ENCODE assay signal across 18 cellular contexts in genomic region chr10:6220418-6221191, GRCh38. TPM values are rescaled to one million over a fixed set of nuclear protein-coding genes. Genes with fewer than 3 reads are reported as not detected.
DNase-seq lines count a peak whose midpoint lies in the region; ATAC-seq, FAIRE-seq and TF ChIP-seq lines count a peak whose summit lies in the region.
"Had no signal": no experiment of that assay in that cellular context is flagged by ENCODE, and none has a peak within 500 bp of the region (broad histone marks: within the 10 kb centered on the region; RNA-seq: fewer than 3 reads in every experiment).

No MANE protein-coding gene starts in this region.

- no peak overlapping the region for H3K4me2 ChIP-seq in HepG2 (ENCODE audit: low read depth, low read length)
- H3K4me2 ChIP-seq: hepatocyte had no signal

- no peak for TF ChIP-seq RAD21 in HepG2 (CRISPR knock-in tag; IDR thresholded peaks at IDR 0.05)

- intact Hi-C loops in activated B cell treated with CpG ODN at 0.5 μM for 24 hours (cut with micrococcal nuclease) (no loop called here), HepG2 (cut with micrococcal nuclease; ENCODE audit: unreplicated experiment) (no loop called here)

- TF ChIP-seq POLR2A in HepG2 (IDR thresholded peaks at IDR 0.05; ENCODE audit: insufficient read depth in 1 of 2, low read depth in 2 of 2, low read length in 2 of 2), result no peak

- no peaks in the 10 kb centered on the region for H3K4me1 ChIP-seq in HepG2 (ENCODE audit: insufficient read depth, low read length)
- H3K4me1 ChIP-seq: upper lobe of right lung had no signal

- in situ Hi-C loops in HepG2 (cut with HindIII; ENCODE audit: extremely low pct_ligation_motif_present, low pct_unique_long_range_greater_than_20kb), result no loop called here

- ATAC-seq in activated naive CD4-positive, alpha-beta T cell treated with anti-CD3 and anti-CD28 coated beads, Interleukin-2, amount 50 U/mL, for 72 hours, result no peak
- ATAC-seq in activated B cell treated with CpG ODN at 0.5 μM for 24 hours (ENCODE audit: low read depth) (peak; percentile 75), HepG2 (no peak)
- ATAC-seq in stimulated activated naive B cell treated with anti-CD40 and anti-IgM and Interleukin-4, amounts not matched to agents 10 μg/mL and 1 μg/mL and 100 μg/mL, for 72 hours (replicated peaks), result peak; percentile 60 to 73
- ATAC-seq: Panc1, upper lobe of right lung had no signal

- H3K36me3 ChIP-seq in HepG2 (replicated peaks in 1 of 2; ENCODE audit: control insufficient read depth in 1 of 2, insufficient read depth in 2 of 2, low read length in 2 of 2), result peaks cover 53 to 72% of the 10 kb centered on the region in 2 experiments

- no peaks in the 10 kb centered on the region for H4K20me1 ChIP-seq in HepG2 (ENCODE audit: insufficient read depth, low read length)

- H3K27ac Mint-ChIP-seq in activated naive CD4-positive, alpha-beta T cell treated with anti-CD3 and anti-CD28 coated beads, Interleukin-2, amount 50 U/mL, for 72 hours, result peak overlapping the region; percentile 14 to 60
- no peak overlapping the region for H3K27ac Mint-ChIP-seq in activated B cell treated with CpG ODN at 0.5 μM for 24 hours
- H3K27ac Mint-ChIP-seq in stimulated activated naive B cell treated with anti-CD40 and anti-IgM and Interleukin-4, amounts not matched to agents 10 μg/mL and 1 μg/mL and 100 μg/mL, for 72 hours, result peak overlapping the region; percentile 38

- H3K9me3 ChIP-seq in HepG2 (ENCODE audit: low read length), result no peaks in the 10 kb centered on the region
- H3K9me3 ChIP-seq: upper lobe of right lung had no signal

- H3K27me3 Mint-ChIP-seq in activated B cell treated with CpG ODN at 0.5 μM for 24 hours, result no peaks in the 10 kb centered on the region
- H3K27me3 Mint-ChIP-seq in stimulated activated naive B cell treated with anti-CD40 and anti-IgM and Interleukin-4, amounts not matched to agents 10 μg/mL and 1 μg/mL and 100 μg/mL, for 72 hours, result no peaks in the 10 kb centered on the region

- no TSS peak for BruUV-seq in HepG2 (replicated peaks; lab: Mats Ljungman, UMichigan)

- H3K4me3 Mint-ChIP-seq in activated B cell treated with CpG ODN at 0.5 μM for 24 hours, result no peak overlapping the region
- H3K4me3 Mint-ChIP-seq in stimulated activated naive B cell treated with anti-CD40 and anti-IgM and Interleukin-4, amounts not matched to agents 10 μg/mL and 1 μg/mL and 100 μg/mL, for 72 hours, result no peak overlapping the region

- H3K27me3 ChIP-seq in HepG2 (ENCODE audit: control insufficient read depth in 1 of 2, insufficient read depth in 2 of 2, low read length in 2 of 2), result no peaks in the 10 kb centered on the region
- H3K27me3 ChIP-seq: hepatocyte, upper lobe of right lung had no signal

- no peak for TF ChIP-seq CTCF in activated B cell treated with CpG ODN at 0.5 μM for 24 hours (IDR thresholded peaks at IDR 0.05)
- TF ChIP-seq CTCF in HepG2 (CRISPR knock-in tag; IDR thresholded peaks at IDR 0.05), result no peak

- H3K79me2 ChIP-seq in HepG2 (ENCODE audit: insufficient read depth, low read length), result no peaks in the 10 kb centered on the region
- H3K79me2 ChIP-seq: hepatocyte had no signal

- H3K9ac ChIP-seq in HepG2 (ENCODE audit: insufficient read depth, low read depth, low read length), result no peak overlapping the region

- no peak overlapping the region for H2AFZ ChIP-seq in HepG2 (ENCODE audit: low read length)
- H2AFZ ChIP-seq: hepatocyte had no signal

- POLR2A ChIA-PET in activated B cell treated with CpG ODN at 0.5 μM for 24 hours (lab: Charles Lee), result interaction anchor here (0.6 to 1.5 kb wide), 4 partner anchors 13 to 127 kb away, joined by 3 to 8 read pairs (median 4); no protein-coding TSS in a partner anchor
- POLR2A ChIA-PET in HepG2 (lab: Yijun Ruan, JAX), result no interaction called here

- H3K4me3 ChIP-seq in HepG2 (replicated peaks in 1 of 3; ENCODE audit: insufficient read depth in 1 of 3, low read depth in 2 of 3, low read length in 3 of 3), result no peak overlapping the region
- H3K4me3 ChIP-seq: hepatocyte, upper lobe of right lung had no signal

- no peak overlapping the region for H3K27ac ChIP-seq in HepG2 (ENCODE audit: extremely low read length, insufficient read depth, low read length)
- H3K27ac ChIP-seq: hepatocyte, upper lobe of right lung had no signal

- CTCF ChIA-PET in activated B cell treated with CpG ODN at 0.5 μM for 24 hours (lab: Charles Lee) (interaction anchor here (1.2 to 1.6 kb wide), 2 partner anchors 18 to 181 kb away, joined by 3 to 6 read pairs; partner anchors contain the start of gene PFKFB3), HepG2 (lab: Yijun Ruan, JAX; ENCODE audit: low intra/inter-chr PET ratio, low total read pairs) (no interaction called here)

- no peaks in the 10 kb centered on the region for H3K9me3 Mint-ChIP-seq in activated naive CD4-positive, alpha-beta T cell treated with anti-CD3 and anti-CD28 coated beads, Interleukin-2, amount 50 U/mL, for 72 hours
- no peaks in the 10 kb centered on the region for H3K9me3 Mint-ChIP-seq in activated B cell treated with CpG ODN at 0.5 μM for 24 hours
- no peaks in the 10 kb centered on the region for H3K9me3 Mint-ChIP-seq in stimulated activated naive B cell treated with anti-CD40 and anti-IgM and Interleukin-4, amounts not matched to agents 10 μg/mL and 1 μg/mL and 100 μg/mL, for 72 hours

- no peak for TF ChIP-seq EP300 in HepG2 (IDR thresholded peaks at IDR 0.05; ENCODE audit: low read depth in 2 of 2, low read length in 2 of 2)
- TF ChIP-seq EP300 in HepG2 (CRISPR knock-in tag; IDR thresholded peaks at IDR 0.05; ENCODE audit: borderline replicate concordance), result no peak

- peaks cover 38 to 64% of the 10 kb centered on the region in 2 donors for H3K36me3 Mint-ChIP-seq in activated naive CD4-positive, alpha-beta T cell treated with anti-CD3 and anti-CD28 coated beads, Interleukin-2, amount 50 U/mL, for 72 hours
- H3K36me3 Mint-ChIP-seq in activated B cell treated with CpG ODN at 0.5 μM for 24 hours (ENCODE audit: low read depth), result peaks cover 91% of the 10 kb centered on the region
- peaks cover 64 to 84% of the 10 kb centered on the region in 2 donors for H3K36me3 Mint-ChIP-seq in stimulated activated naive B cell treated with anti-CD40 and anti-IgM and Interleukin-4, amounts not matched to agents 10 μg/mL and 1 μg/mL and 100 μg/mL, for 72 hours

- no peak for FAIRE-seq in HepG2 (lab: Jason Lieb, UNC)
- FAIRE-seq: GM18507 had no signal

- WGBS in HepG2 (ENCODE audit: low lambda C conversion rate), result 97% methylated on average over 21 of the region's 32 CpGs

- H3K4me1 Mint-ChIP-seq in activated B cell treated with CpG ODN at 0.5 μM for 24 hours, result peaks cover 10% of the 10 kb centered on the region
- peaks cover 6 to 12% of the 10 kb centered on the region in 2 donors for H3K4me1 Mint-ChIP-seq in stimulated activated naive B cell treated with anti-CD40 and anti-IgM and Interleukin-4, amounts not matched to agents 10 μg/mL and 1 μg/mL and 100 μg/mL, for 72 hours

- DNase-seq in activated naive CD4-positive, alpha-beta T cell treated with anti-CD3 and anti-CD28 coated beads, Interleukin-2, amount 50 U/mL, for 72 hours (ENCODE audit: low spot score in 2 of 2), result no peak
- DNase-seq in activated naive CD4-positive, alpha-beta T cell (lab: John Stamatoyannopoulos, UW), result no peak
- no peak for DNase-seq in activated B cell treated with CpG ODN at 0.5 μM for 24 hours
- no peak for DNase-seq in HepG2 (ENCODE audit: low spot score)
- no peak for DNase-seq in stimulated activated naive B cell treated with anti-CD40 and anti-IgM and Interleukin-4, amounts not matched to agents 10 μg/mL and 1 μg/mL and 100 μg/mL, for 72 hours
- no peak for DNase-seq in cerebellum (ENCODE audit: low spot score)
- DNase-seq in SKM-1 (lab: John Stamatoyannopoulos, UW; ENCODE audit: unreplicated experiment), result no peak
- no peak for DNase-seq in NCI-H2107 treated with DMSO at 0.1 percent for 48 hours (lab: John Stamatoyannopoulos, UW; ENCODE audit: unreplicated experiment)
- DNase-seq: activated CD4-positive, alpha-beta T cell treated with anti-CD3 and anti-CD28 coated beads, Interleukin-2, amount 50 U/mL, for 48 hours; GOT3; mesenchymal stem cell; NCI-H1694 treated with DMSO at 0.1 percent for 48 hours; NCI-H2227 treated with DMSO at 0.1 percent for 48 hours; NCI-H82; upper lobe of right lung had no signal

RNA-seq across cellular contexts. Expression of gene PFKFB3, which starts 17.9 kb away (rescaled TPM):
- total RNA-seq in activated naive CD4-positive, alpha-beta T cell treated with anti-CD3 and anti-CD28 coated beads, Interleukin-2, amount 50 U/mL, for 72 hours, result 100 to 1,000 TPM in 1 of 2 donors, 10 to 100 TPM in 1; 77.0 to 181 TPM
- 96.7 and 105 TPM in 2 replicates for total RNA-seq in activated B cell treated with CpG ODN at 0.5 μM for 24 hours
- total RNA-seq in HepG2 (2016; rRNA removed; fragmentation: Illumina TruSeq; extraction: Trizol), result 0.87 and 1.2 TPM in 2 replicates
- 0.18 and 0.20 TPM in 2 replicates for total RNA-seq in HepG2 (2016; cell fraction: cytosol; rRNA removed; fragmentation: Illumina TruSeq; extraction: Trizol; ENCODE audit: low read depth)
- total RNA-seq in HepG2 (2016; cell fraction: insoluble cytoplasmic fraction; rRNA removed; fragmentation: Illumina TruSeq; extraction: Trizol), result 0.36 and 0.80 TPM in 2 replicates
- total RNA-seq in HepG2 (2016; cell fraction: membrane; rRNA removed; fragmentation: Illumina TruSeq; extraction: Trizol), result 0.34 and 0.37 TPM in 2 replicates
- 0.88 and 1.3 TPM in 2 replicates for total RNA-seq in HepG2 (2016; cell fraction: nucleus; rRNA removed; fragmentation: Illumina TruSeq; extraction: Trizol)
- 10.9 and 13.3 TPM in 2 replicates for polyA plus RNA-seq in HepG2 (2011; rRNA removed)
- polyA plus RNA-seq in HepG2 (2011; cell fraction: cytosol; rRNA removed), result 3.7 and 4.8 TPM in 2 replicates
- 27.2 and 51.8 TPM in 2 replicates for polyA plus RNA-seq in HepG2 (2011; cell fraction: nucleus; rRNA removed)
- 9.2 and 16.4 TPM in 2 replicates for polyA plus RNA-seq in HepG2 (2012)
- polyA plus RNA-seq in HepG2 (2016; cell fraction: cytosol; fragmentation: Illumina TruSeq; extraction: Trizol; ENCODE audit: low read depth), result 0.06 and 0.09 TPM in 2 replicates
- 0.51 and 0.97 TPM in 2 replicates for polyA plus RNA-seq in HepG2 (2016; cell fraction: insoluble cytoplasmic fraction; fragmentation: Illumina TruSeq; extraction: Trizol; ENCODE audit: low read depth)
- polyA plus RNA-seq in HepG2 (2016; cell fraction: membrane; fragmentation: Illumina TruSeq; extraction: Trizol; ENCODE audit: low read depth), result 0.21 and 0.44 TPM in 2 replicates
- 1.6 and 4.3 TPM in 2 replicates for polyA plus RNA-seq in HepG2 (2016; cell fraction: nucleus; fragmentation: Illumina TruSeq; extraction: Trizol; ENCODE audit: insufficient read depth, low read depth)
- 10.8 and 22.0 TPM in 2 replicates for polyA minus RNA-seq in HepG2 (2011; rRNA and poly(A)+ RNA removed; ENCODE audit: low replicate concordance)
- 4.5 and 7.2 TPM in 2 replicates for polyA minus RNA-seq in HepG2 (2011; cell fraction: cytosol; rRNA and poly(A)+ RNA removed)
- polyA minus RNA-seq in HepG2 (2011; cell fraction: nucleus; rRNA and poly(A)+ RNA removed), result 12.1 and 13.3 TPM in 2 replicates
- total RNA-seq in cerebellum, result 27.0 TPM

Comparison
In these comparisons a context has a peak if more than half of its experiments do, and no peak if none do; other contexts are left out.
1. ATAC-seq: peak in activated B cell treated with CpG ODN at 0.5 μM for 24 hours (single experiment) and stimulated activated naive B cell treated with anti-CD40 and anti-IgM and Interleukin-4, amounts not matched to agents 10 μg/mL and 1 μg/mL and 100 μg/mL, for 72 hours (2 of 2); none in activated naive CD4-positive, alpha-beta T cell treated with anti-CD3 and anti-CD28 coated beads, Interleukin-2, amount 50 U/mL, for 72 hours (0 of 2) and HepG2 (single experiment).
2. RNA of gene PFKFB3, which starts 17.9 kb away (total RNA-seq): 77.0 to 181 TPM in activated naive CD4-positive, alpha-beta T cell treated with anti-CD3 and anti-CD28 coated beads, Interleukin-2, amount 50 U/mL, for 72 hours, 96.7 to 105 TPM in activated B cell treated with CpG ODN at 0.5 μM for 24 hours and 27.0 TPM in cerebellum (single experiment); 0.18 to 1.3 TPM in HepG2; every median in the first group is over 10 times any median in the second.